ENCODE assay signal across 8 cellular contexts in genomic region chr5:135246923-135247795, GRCh38.
DNase-seq lines count a peak whose midpoint lies in the region; ATAC-seq and TF ChIP-seq lines count a peak whose summit lies in the region.

No MANE protein-coding gene starts in this region.

- H3F3A ChIP-seq in PC-9 (ENCODE audit: insufficient read depth, low read depth), result peaks cover 36% of the 10 kb centered on the region

- peaks cover 21% of the 10 kb centered on the region for H3K27me3 Mint-ChIP-seq in endodermal cell (ENCODE audit: insufficient read depth)

- no peaks in the 10 kb centered on the region for H3K27me3 ChIP-seq in PC-9 (ENCODE audit: insufficient read depth, low read depth)
- H3K27me3 ChIP-seq in endodermal cell (ENCODE audit: control insufficient read depth, insufficient read depth, low read length, poor library complexity, severe bottlenecking), result no peaks in the 10 kb centered on the region

- H4K20me1 ChIP-seq in PC-9 (ENCODE audit: insufficient read depth), result no peaks in the 10 kb centered on the region
- H4K20me1 ChIP-seq in OCI-LY7 (ENCODE audit: insufficient read depth, low read length), result no peaks in the 10 kb centered on the region

- peaks cover 37% of the 10 kb centered on the region for H3K4me1 ChIP-seq in PC-9 (replicated peaks; ENCODE audit: insufficient read depth)
- H3K4me1 ChIP-seq in endodermal cell (ENCODE audit: control insufficient read depth, insufficient read depth, low read length), result peaks cover 21% of the 10 kb centered on the region
- no peaks in the 10 kb centered on the region for H3K4me1 ChIP-seq in OCI-LY7 (ENCODE audit: insufficient read depth, low read length, poor library complexity, severe bottlenecking)

- BruUV-seq in PC-9 (replicated peaks; lab: Mats Ljungman, UMichigan) (no TSS peak), OCI-LY7 (replicated peaks; lab: Mats Ljungman, UMichigan) (no TSS peak)

- WGBS in endodermal cell (ENCODE audit: insufficient coverage in 1 of 2, insufficient read length in 1 of 2), 2 experiments, result 62 to 68% methylated on average over 16 to 28 of the region's 28 CpGs

- peak overlapping the region; percentile 31 for H3K27ac Mint-ChIP-seq in endodermal cell

- H3K9me3 ChIP-seq in PC-9 (ENCODE audit: insufficient read depth, low read depth) (no peaks in the 10 kb centered on the region), endodermal cell (ENCODE audit: control insufficient read depth, low read length) (no peaks in the 10 kb centered on the region), OCI-LY7 (ENCODE audit: low read length) (no peaks in the 10 kb centered on the region)

- H3K4me2 ChIP-seq in PC-9, result peak overlapping the region; percentile 75
- H3K4me2 ChIP-seq in OCI-LY7 (ENCODE audit: low read length), result no peak overlapping the region

- H3K36me3 Mint-ChIP-seq in endodermal cell (ENCODE audit: low read depth), result no peaks in the 10 kb centered on the region

- no peaks in the 10 kb centered on the region for H3K9me3 Mint-ChIP-seq in endodermal cell

- H3K27ac ChIP-seq in PC-9, result peak overlapping the region; percentile 88
- H3K27ac ChIP-seq in endodermal cell (ENCODE audit: low read depth, low read length), result no peak overlapping the region
- no peak overlapping the region for H3K27ac ChIP-seq in OCI-LY7 (ENCODE audit: low read depth, low read length, poor library complexity, severe bottlenecking)

- H2AFZ ChIP-seq in PC-9 (peak overlapping the region; percentile 70), OCI-LY7 (ENCODE audit: low read length) (no peak overlapping the region)

- peak; percentile 42 for DNase-seq in DMS53 (lab: John Stamatoyannopoulos, UW)
- no peak for DNase-seq in DMS53 treated with DMSO at 0.1 percent for 48 hours (lab: John Stamatoyannopoulos, UW; ENCODE audit: unreplicated experiment)
- peak; percentile 31 to 90 for DNase-seq in PC-9
- DNase-seq in endodermal cell, result peak; percentile 78
- DNase-seq in putamen (ENCODE audit: low spot score), result peak; percentile 65
- DNase-seq in OCI-LY7 (ENCODE audit: low spot score), result no peak

- 0 out of 2 replicates have a peak, but pooled peaks cover 3% of the 10 kb centered on the region for H3K9me2 ChIP-seq in PC-9 (ENCODE audit: insufficient read depth)
- no peaks in the 10 kb centered on the region for H3K9me2 ChIP-seq in OCI-LY7 (ENCODE audit: insufficient read depth, low read length)

- H3K36me3 ChIP-seq in PC-9 (ENCODE audit: low read depth) (no peaks in the 10 kb centered on the region), endodermal cell (ENCODE audit: control insufficient read depth, insufficient read depth, low read length) (no peaks in the 10 kb centered on the region), OCI-LY7 (ENCODE audit: insufficient read depth, low read length) (no peaks in the 10 kb centered on the region)

- peak overlapping the region; percentile 3 for H3K4me3 Mint-ChIP-seq in endodermal cell

- H3K9ac ChIP-seq in endodermal cell (ENCODE audit: extremely low read depth, low read length, poor library complexity, severe bottlenecking), result no peak overlapping the region

- TF ChIP-seq CTCF in PC-9 (conservative IDR thresholded peaks at IDR 0.05), result no peak
- no peak for TF ChIP-seq CTCF in endodermal cell (conservative IDR thresholded peaks at IDR 0.05)
- no peak for TF ChIP-seq CTCF in OCI-LY7 (conservative IDR thresholded peaks at IDR 0.05; ENCODE audit: low read length)

- no peaks in the 10 kb centered on the region for H3K79me2 ChIP-seq in PC-9 (ENCODE audit: low read depth)
- no peaks in the 10 kb centered on the region for H3K79me2 ChIP-seq in OCI-LY7 (ENCODE audit: insufficient read depth, low read depth, low read length)

- CTCF ChIA-PET in PC-9 (lab: Charles Lee), result no interaction called here
- CTCF ChIA-PET in OCI-LY7 (lab: Charles Lee; ENCODE audit: unreplicated experiment), result no interaction called here

- no peak for ATAC-seq in GM18907 (IDR thresholded peaks at IDR 0.05; ENCODE audit: unreplicated experiment)
- ATAC-seq in HG02678 (IDR thresholded peaks at IDR 0.05; ENCODE audit: unreplicated experiment), result no peak

- POLR2A ChIA-PET in PC-9 (lab: Charles Lee; ENCODE audit: unreplicated experiment) (no interaction called here), OCI-LY7 (lab: Charles Lee) (no interaction called here)

- intact Hi-C loops in PC-9 (cut with micrococcal nuclease; ENCODE audit: unreplicated experiment) (loop anchor here (5.0 kb wide), 1 partner anchor 55 kb away; no protein-coding TSS in a partner anchor), OCI-LY7 (cut with micrococcal nuclease; ENCODE audit: unreplicated experiment) (no loop called here)

- peaks cover 29% of the 10 kb centered on the region for H3K4me1 Mint-ChIP-seq in endodermal cell

- H3K4me3 ChIP-seq in PC-9 (peak overlapping the region; percentile 47; the same call in 1 of the 2 replicates), endodermal cell (ENCODE audit: low read length) (no peak overlapping the region), OCI-LY7 (ENCODE audit: low read depth, low read length, poor library complexity, severe bottlenecking) (no peak overlapping the region)

Comparison
In these comparisons a context has a peak if more than half of its experiments do, and no peak if none do; other contexts are left out.
1. DNase-seq: peak in DMS53 (single experiment), PC-9 (2 of 2), endodermal cell (single experiment) and putamen (single experiment); none in DMS53 treated with DMSO at 0.1 percent for 48 hours (single experiment) and OCI-LY7 (single experiment).